Comparison of ENCODE assay signal across 22 cellular contexts in genomic region chr6:82240191-82240590, GRCh38.
"Had no signal": no experiment of that assay in that cellular context is flagged by ENCODE, and none has a peak within 500 bp of the region (broad histone marks: within the 10 kb centered on the region; RNA-seq: fewer than 3 reads in every experiment).

No MANE protein-coding gene starts in this region.

- FAIRE-seq: astrocyte, islet of Langerhans, small intestine had no signal

- H3K27me3 Mint-ChIP-seq: activated T-helper 17 cell treated with anti-CD3 and anti-CD28 coated beads, Interleukin-2, amount 50 U/mL, for 72 hours; central memory CD8-positive, alpha-beta T cell; memory B cell; stimulated activated naive CD8-positive, alpha-beta T cell treated with anti-CD3 and anti-CD28 coated beads, Interleukin-15, amount 100 ng/mL, for 72 hours had no signal

- H3K9me3 ChIP-seq: colonic mucosa, esophagus squamous epithelium, heart left ventricle, tibial artery had no signal

- H3K4me3 ChIP-seq: colonic mucosa, dorsolateral prefrontal cortex, esophagus squamous epithelium, heart left ventricle, tibial artery had no signal

- H3K36me3 ChIP-seq: colonic mucosa had no signal

- H3K27ac Mint-ChIP-seq: activated naive CD4-positive, alpha-beta T cell treated with anti-CD3 and anti-CD28 coated beads, Interleukin-2, amount 50 U/mL, for 72 hours; activated T-helper 17 cell treated with anti-CD3 and anti-CD28 coated beads, Interleukin-2, amount 50 U/mL, for 72 hours; memory B cell; nephron; stimulated activated effector memory CD8-positive, alpha-beta T cell treated with anti-CD3 and anti-CD28 coated beads, Interleukin-12 subunit alpha, Interleukin-12 subunit beta, amount 100 ng/mL, for 72 hours; stimulated activated naive CD8-positive, alpha-beta T cell treated with anti-CD3 and anti-CD28 coated beads, Interleukin-15, amount 100 ng/mL, for 72 hours had no signal

- H3K4me3 Mint-ChIP-seq: activated T-helper 17 cell treated with anti-CD3 and anti-CD28 coated beads, Interleukin-2, amount 50 U/mL, for 72 hours; central memory CD8-positive, alpha-beta T cell; memory B cell; nephron; stimulated activated effector memory CD8-positive, alpha-beta T cell treated with anti-CD3 and anti-CD28 coated beads, Interleukin-12 subunit alpha, Interleukin-12 subunit beta, amount 100 ng/mL, for 72 hours; stimulated activated naive CD8-positive, alpha-beta T cell treated with anti-CD3 and anti-CD28 coated beads, Interleukin-15, amount 100 ng/mL, for 72 hours had no signal

- ATAC-seq: activated naive CD4-positive, alpha-beta T cell treated with anti-CD3 and anti-CD28 coated beads, Interleukin-2, amount 50 U/mL, for 72 hours; activated T-helper 17 cell treated with anti-CD3 and anti-CD28 coated beads, Interleukin-2, amount 50 U/mL, for 72 hours; heart left ventricle; left ventricle myocardium superior; sciatic nerve; stimulated activated effector memory CD8-positive, alpha-beta T cell treated with anti-CD3 and anti-CD28 coated beads, Interleukin-12 subunit alpha, Interleukin-12 subunit beta, amount 100 ng/mL, for 72 hours; stimulated activated naive CD8-positive, alpha-beta T cell treated with anti-CD3 and anti-CD28 coated beads, Interleukin-15, amount 100 ng/mL, for 72 hours had no signal

- H3K4me1 ChIP-seq: colonic mucosa had no signal

- H3K27ac ChIP-seq: colonic mucosa, esophagus squamous epithelium, heart left ventricle, tibial artery had no signal

- H3K9me3 Mint-ChIP-seq: activated naive CD4-positive, alpha-beta T cell treated with anti-CD3 and anti-CD28 coated beads, Interleukin-2, amount 50 U/mL, for 72 hours; activated T-helper 17 cell treated with anti-CD3 and anti-CD28 coated beads, Interleukin-2, amount 50 U/mL, for 72 hours; central memory CD8-positive, alpha-beta T cell; memory B cell; stimulated activated effector memory CD8-positive, alpha-beta T cell treated with anti-CD3 and anti-CD28 coated beads, Interleukin-12 subunit alpha, Interleukin-12 subunit beta, amount 100 ng/mL, for 72 hours; stimulated activated naive CD8-positive, alpha-beta T cell treated with anti-CD3 and anti-CD28 coated beads, Interleukin-15, amount 100 ng/mL, for 72 hours had no signal

- H3K27me3 ChIP-seq: colonic mucosa, dorsolateral prefrontal cortex, esophagus squamous epithelium, heart left ventricle, tibial artery had no signal

- DNase-seq: activated CD4-positive, alpha-beta T cell treated with anti-CD3 and anti-CD28 coated beads for 1 hour; activated T-cell treated with anti-CD3 and anti-CD28 coated beads, Interleukin-2, amount 50 U/mL, for 1 hour; colonic mucosa; dorsolateral prefrontal cortex; esophagus squamous epithelium; heart left ventricle; left ventricle myocardium superior; posterior cingulate gyrus; small intestine; stimulated activated CD4-positive, alpha-beta T cell treated with anti-CD3 and anti-CD28 coated beads, Interleukin-2, amount 100 ng/mL, for 24 hours; stimulated activated naive CD8-positive, alpha-beta T cell treated with anti-CD3 and anti-CD28 coated beads, Interleukin-15, amount 100 ng/mL, for 72 hours; T-helper 9 cell; tibial artery had no signal
